In the genomic region with DNA sequence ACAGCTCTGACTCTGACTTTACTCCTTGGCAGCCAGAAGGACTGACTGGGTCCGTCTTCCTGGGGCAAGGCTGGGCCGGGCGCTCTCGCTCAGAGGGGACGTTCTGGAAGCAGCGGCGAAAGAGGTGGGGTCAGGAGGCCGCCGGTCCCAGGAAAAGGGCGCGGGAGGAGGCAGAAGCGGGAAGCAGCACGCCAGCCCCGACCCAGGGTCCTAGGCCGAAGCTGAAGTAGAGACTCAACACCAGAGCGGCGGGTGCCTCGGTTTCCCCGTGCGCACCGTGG, we compare ENCODE assay signal across 8 cellular contexts. TPM values are rescaled to one million over a fixed set of nuclear protein-coding genes. Genes with fewer than 3 reads are reported as not detected.
DNase-seq lines count a peak whose midpoint lies in the region; ATAC-seq and TF ChIP-seq lines count a peak whose summit lies in the region.

No MANE protein-coding gene starts in this region.

- no peaks in the 10 kb centered on the region for H3K79me2 ChIP-seq in MM.1S (ENCODE audit: low read length)

- peak overlapping the region in 8 of 10 donors; percentile 8 to 84 (median 60) for H3K27ac Mint-ChIP-seq in naive thymus-derived CD8-positive, alpha-beta T cell

- peaks cover 7% of the 10 kb centered on the region for H3F3A ChIP-seq in MM.1S (ENCODE audit: insufficient read depth, low read length)

- H3K36me3 ChIP-seq in BJ (ENCODE audit: control insufficient read depth, insufficient read depth, low read length) = no peaks in the 10 kb centered on the region
- H3K36me3 ChIP-seq in MM.1S (replicated peaks; ENCODE audit: insufficient read depth, low read length) = no peaks in the 10 kb centered on the region
- H3K36me3 ChIP-seq in effector memory CD4-positive, alpha-beta T cell (ENCODE audit: control insufficient read depth, insufficient read depth, low read length) = no peaks in the 10 kb centered on the region

- H3K9ac ChIP-seq in MM.1S (ENCODE audit: low read length) = no peak overlapping the region

- DNase-seq in BJ (ENCODE audit: low read depth) (no peak), MM.1S (no peak), NCI-H2196 treated with DMSO at 0.1 percent for 48 hours (lab: John Stamatoyannopoulos, UW; ENCODE audit: unreplicated experiment) (no peak)
- no peak for DNase-seq in effector memory CD4-positive, alpha-beta T cell
- peak in 1 of 10 donors; percentile 13 for DNase-seq in naive thymus-derived CD8-positive, alpha-beta T cell

- H3K9me2 ChIP-seq in MM.1S (replicated peaks; ENCODE audit: insufficient read depth, low read length) = no peaks in the 10 kb centered on the region

- H3K4me1 ChIP-seq in MM.1S (ENCODE audit: low read length) = peaks cover 18% of the 10 kb centered on the region; the same call in 1 of the 2 replicates
- peaks cover 21% of the 10 kb centered on the region for H3K4me1 ChIP-seq in effector memory CD4-positive, alpha-beta T cell (ENCODE audit: control insufficient read depth, insufficient read depth, low read length, poor library complexity, severe bottlenecking)

- peak overlapping the region; percentile 88 for H3K4me3 ChIP-seq in BJ (ENCODE audit: low read depth, low read length)
- H3K4me3 ChIP-seq in MM.1S (ENCODE audit: low read length) = peak overlapping the region; percentile 41
- peak overlapping the region; percentile 76 for H3K4me3 ChIP-seq in effector memory CD4-positive, alpha-beta T cell (ENCODE audit: insufficient read depth, low read depth, low read length, poor library complexity, severe bottlenecking)

- no peaks in the 10 kb centered on the region for H3K27me3 ChIP-seq in BJ (ENCODE audit: control insufficient read depth, insufficient read depth, low read length)
- H3K27me3 ChIP-seq in MM.1S (replicated peaks; ENCODE audit: insufficient read depth, low read length) = peaks cover 17% of the 10 kb centered on the region
- H3K27me3 ChIP-seq in effector memory CD4-positive, alpha-beta T cell (replicated peaks; ENCODE audit: control insufficient read depth, insufficient read depth, low read length, poor library complexity, severe bottlenecking) = no peaks in the 10 kb centered on the region

- CTCF ChIA-PET in BJ (lab: Yijun Ruan, JAX) = interaction anchor here (0.7 to 2.5 kb wide), 9 partner anchors 14 to 195 kb away, joined by 3 to 14 read pairs (median 5); no protein-coding TSS in a partner anchor

- peaks cover 0 to 7% (median 0%) of the 10 kb centered on the region in 5 donors for H3K27me3 Mint-ChIP-seq in naive thymus-derived CD8-positive, alpha-beta T cell

- H3K4me2 ChIP-seq in MM.1S (ENCODE audit: low read depth, low read length) = peak overlapping the region; percentile 94

- TF ChIP-seq CTCF in BJ (IDR thresholded peaks at IDR 0.05; ENCODE audit: insufficient read depth, low read depth, low read length) (no peak), MM.1S (IDR thresholded peaks at IDR 0.05; ENCODE audit: low read length) (no peak)

- H3K27ac ChIP-seq in MM.1S (ENCODE audit: low read length) = no peak overlapping the region
- H3K27ac ChIP-seq in effector memory CD4-positive, alpha-beta T cell (ENCODE audit: insufficient read depth, low read length, poor library complexity, severe bottlenecking) = no peak overlapping the region

- POLR2A ChIA-PET in BJ (lab: Charles Lee) = interaction anchor here (0.6 kb wide), 1 partner anchor 31 kb away, joined by 3 read pairs; no protein-coding TSS in a partner anchor
- POLR2A ChIA-PET in naive thymus-derived CD8-positive, alpha-beta T cell (lab: Charles Lee) = no interaction called here

- no peaks in the 10 kb centered on the region for H3K36me3 Mint-ChIP-seq in naive thymus-derived CD8-positive, alpha-beta T cell

- peaks cover 17 to 39% (median 26%) of the 10 kb centered on the region in 4 donors for H3K4me1 Mint-ChIP-seq in naive thymus-derived CD8-positive, alpha-beta T cell

- peak overlapping the region; percentile 69 to 93 (median 86) for H3K4me3 Mint-ChIP-seq in naive thymus-derived CD8-positive, alpha-beta T cell

- no peaks in the 10 kb centered on the region for H4K20me1 ChIP-seq in MM.1S (ENCODE audit: insufficient read depth, low read length)

- no peaks in the 10 kb centered on the region for H3K9me3 ChIP-seq in MM.1S (replicated peaks; ENCODE audit: insufficient read depth, low read length)
- no peaks in the 10 kb centered on the region for H3K9me3 ChIP-seq in effector memory CD4-positive, alpha-beta T cell (ENCODE audit: control insufficient read depth, low read length)

- no peaks in the 10 kb centered on the region for H3K9me3 Mint-ChIP-seq in naive thymus-derived CD8-positive, alpha-beta T cell

- H2AFZ ChIP-seq in MM.1S (ENCODE audit: low read length) = no peak overlapping the region

- no peak for ATAC-seq in naive thymus-derived CD8-positive, alpha-beta T cell
- ATAC-seq in GM21529 (IDR thresholded peaks at IDR 0.05; ENCODE audit: unreplicated experiment) (no peak), GM18909 (IDR thresholded peaks at IDR 0.05; ENCODE audit: poor library complexity, unreplicated experiment) (no peak), HG03025 (IDR thresholded peaks at IDR 0.05; ENCODE audit: low FRiP score, unreplicated experiment) (no peak)

RNA-seq across cellular contexts. Expression of gene SHB, which starts 1.5 kb away (rescaled TPM):
- polyA plus RNA-seq in BJ (2011; rRNA removed) = 14.0 and 18.6 TPM in 2 replicates
- 16.0 and 16.9 TPM in 2 replicates for polyA minus RNA-seq in BJ (2011; rRNA and poly(A)+ RNA removed)
- 1 to 10 TPM in 1 of 2 experiments, under 1 TPM in 1; 0.91 to 1.2 TPM for total RNA-seq in naive thymus-derived CD8-positive, alpha-beta T cell
- under 1 TPM; 0.20 to 0.54 (median 0.29) TPM for polyA plus RNA-seq in naive thymus-derived CD8-positive, alpha-beta T cell
